1 cellular context compared by ENCODE assay signal in genomic region chr3:58524326-58524888, GRCh38.
TF ChIP-seq lines count a peak whose summit lies in the region.

No MANE protein-coding gene starts in this region.

TF ChIP-seq in H1, 55 proteins besides CTCF, POLR2A, EP300 and RAD21:
- TF ChIP-seq CHD1 (IDR thresholded peaks at IDR 0.05; ENCODE audit: low read depth, low read length) (no peak), YY1 (IDR thresholded peaks at IDR 0.05; ENCODE audit: low read depth, low read length) (no peak), RNF2 (IDR thresholded peaks at IDR 0.05; ENCODE audit: borderline replicate concordance, low read depth, low read length, missing control alignments, poor library complexity, severe bottlenecking) (no peak), JUND (IDR thresholded peaks at IDR 0.05; ENCODE audit: low read length) (no peak), KDM5A (IDR thresholded peaks at IDR 0.05; ENCODE audit: low read length) (no peak), TCF12 (IDR thresholded peaks at IDR 0.05; ENCODE audit: low read depth, low read length) (no peak), SIN3A (conservative IDR thresholded peaks at IDR 0.05 in 1 of 2, IDR thresholded peaks at IDR 0.05 in 1 of 2; ENCODE audit: low read depth in 1 of 2, low read length in 2 of 2) (no peak), BACH1 (IDR thresholded peaks at IDR 0.05; ENCODE audit: low read length) (no peak), SUZ12 (IDR thresholded peaks at IDR 0.05; ENCODE audit: low read length) (no peak), KDM1A (IDR thresholded peaks at IDR 0.05; ENCODE audit: borderline replicate concordance, low read length) (no peak), NANOG (IDR thresholded peaks at IDR 0.05; ENCODE audit: insufficient read depth, low read depth, low read length, poor library complexity, severe bottlenecking) (no peak), CEBPB (IDR thresholded peaks at IDR 0.05; ENCODE audit: low read depth, low read length) (no peak), TEAD4 (IDR thresholded peaks at IDR 0.05; ENCODE audit: low read depth, low read length) (no peak), CTBP2 (IDR thresholded peaks at IDR 0.05; ENCODE audit: borderline replicate concordance, insufficient read depth, insufficient read length, low read length) (no peak)
- TF ChIP-seq, protein P1, sequence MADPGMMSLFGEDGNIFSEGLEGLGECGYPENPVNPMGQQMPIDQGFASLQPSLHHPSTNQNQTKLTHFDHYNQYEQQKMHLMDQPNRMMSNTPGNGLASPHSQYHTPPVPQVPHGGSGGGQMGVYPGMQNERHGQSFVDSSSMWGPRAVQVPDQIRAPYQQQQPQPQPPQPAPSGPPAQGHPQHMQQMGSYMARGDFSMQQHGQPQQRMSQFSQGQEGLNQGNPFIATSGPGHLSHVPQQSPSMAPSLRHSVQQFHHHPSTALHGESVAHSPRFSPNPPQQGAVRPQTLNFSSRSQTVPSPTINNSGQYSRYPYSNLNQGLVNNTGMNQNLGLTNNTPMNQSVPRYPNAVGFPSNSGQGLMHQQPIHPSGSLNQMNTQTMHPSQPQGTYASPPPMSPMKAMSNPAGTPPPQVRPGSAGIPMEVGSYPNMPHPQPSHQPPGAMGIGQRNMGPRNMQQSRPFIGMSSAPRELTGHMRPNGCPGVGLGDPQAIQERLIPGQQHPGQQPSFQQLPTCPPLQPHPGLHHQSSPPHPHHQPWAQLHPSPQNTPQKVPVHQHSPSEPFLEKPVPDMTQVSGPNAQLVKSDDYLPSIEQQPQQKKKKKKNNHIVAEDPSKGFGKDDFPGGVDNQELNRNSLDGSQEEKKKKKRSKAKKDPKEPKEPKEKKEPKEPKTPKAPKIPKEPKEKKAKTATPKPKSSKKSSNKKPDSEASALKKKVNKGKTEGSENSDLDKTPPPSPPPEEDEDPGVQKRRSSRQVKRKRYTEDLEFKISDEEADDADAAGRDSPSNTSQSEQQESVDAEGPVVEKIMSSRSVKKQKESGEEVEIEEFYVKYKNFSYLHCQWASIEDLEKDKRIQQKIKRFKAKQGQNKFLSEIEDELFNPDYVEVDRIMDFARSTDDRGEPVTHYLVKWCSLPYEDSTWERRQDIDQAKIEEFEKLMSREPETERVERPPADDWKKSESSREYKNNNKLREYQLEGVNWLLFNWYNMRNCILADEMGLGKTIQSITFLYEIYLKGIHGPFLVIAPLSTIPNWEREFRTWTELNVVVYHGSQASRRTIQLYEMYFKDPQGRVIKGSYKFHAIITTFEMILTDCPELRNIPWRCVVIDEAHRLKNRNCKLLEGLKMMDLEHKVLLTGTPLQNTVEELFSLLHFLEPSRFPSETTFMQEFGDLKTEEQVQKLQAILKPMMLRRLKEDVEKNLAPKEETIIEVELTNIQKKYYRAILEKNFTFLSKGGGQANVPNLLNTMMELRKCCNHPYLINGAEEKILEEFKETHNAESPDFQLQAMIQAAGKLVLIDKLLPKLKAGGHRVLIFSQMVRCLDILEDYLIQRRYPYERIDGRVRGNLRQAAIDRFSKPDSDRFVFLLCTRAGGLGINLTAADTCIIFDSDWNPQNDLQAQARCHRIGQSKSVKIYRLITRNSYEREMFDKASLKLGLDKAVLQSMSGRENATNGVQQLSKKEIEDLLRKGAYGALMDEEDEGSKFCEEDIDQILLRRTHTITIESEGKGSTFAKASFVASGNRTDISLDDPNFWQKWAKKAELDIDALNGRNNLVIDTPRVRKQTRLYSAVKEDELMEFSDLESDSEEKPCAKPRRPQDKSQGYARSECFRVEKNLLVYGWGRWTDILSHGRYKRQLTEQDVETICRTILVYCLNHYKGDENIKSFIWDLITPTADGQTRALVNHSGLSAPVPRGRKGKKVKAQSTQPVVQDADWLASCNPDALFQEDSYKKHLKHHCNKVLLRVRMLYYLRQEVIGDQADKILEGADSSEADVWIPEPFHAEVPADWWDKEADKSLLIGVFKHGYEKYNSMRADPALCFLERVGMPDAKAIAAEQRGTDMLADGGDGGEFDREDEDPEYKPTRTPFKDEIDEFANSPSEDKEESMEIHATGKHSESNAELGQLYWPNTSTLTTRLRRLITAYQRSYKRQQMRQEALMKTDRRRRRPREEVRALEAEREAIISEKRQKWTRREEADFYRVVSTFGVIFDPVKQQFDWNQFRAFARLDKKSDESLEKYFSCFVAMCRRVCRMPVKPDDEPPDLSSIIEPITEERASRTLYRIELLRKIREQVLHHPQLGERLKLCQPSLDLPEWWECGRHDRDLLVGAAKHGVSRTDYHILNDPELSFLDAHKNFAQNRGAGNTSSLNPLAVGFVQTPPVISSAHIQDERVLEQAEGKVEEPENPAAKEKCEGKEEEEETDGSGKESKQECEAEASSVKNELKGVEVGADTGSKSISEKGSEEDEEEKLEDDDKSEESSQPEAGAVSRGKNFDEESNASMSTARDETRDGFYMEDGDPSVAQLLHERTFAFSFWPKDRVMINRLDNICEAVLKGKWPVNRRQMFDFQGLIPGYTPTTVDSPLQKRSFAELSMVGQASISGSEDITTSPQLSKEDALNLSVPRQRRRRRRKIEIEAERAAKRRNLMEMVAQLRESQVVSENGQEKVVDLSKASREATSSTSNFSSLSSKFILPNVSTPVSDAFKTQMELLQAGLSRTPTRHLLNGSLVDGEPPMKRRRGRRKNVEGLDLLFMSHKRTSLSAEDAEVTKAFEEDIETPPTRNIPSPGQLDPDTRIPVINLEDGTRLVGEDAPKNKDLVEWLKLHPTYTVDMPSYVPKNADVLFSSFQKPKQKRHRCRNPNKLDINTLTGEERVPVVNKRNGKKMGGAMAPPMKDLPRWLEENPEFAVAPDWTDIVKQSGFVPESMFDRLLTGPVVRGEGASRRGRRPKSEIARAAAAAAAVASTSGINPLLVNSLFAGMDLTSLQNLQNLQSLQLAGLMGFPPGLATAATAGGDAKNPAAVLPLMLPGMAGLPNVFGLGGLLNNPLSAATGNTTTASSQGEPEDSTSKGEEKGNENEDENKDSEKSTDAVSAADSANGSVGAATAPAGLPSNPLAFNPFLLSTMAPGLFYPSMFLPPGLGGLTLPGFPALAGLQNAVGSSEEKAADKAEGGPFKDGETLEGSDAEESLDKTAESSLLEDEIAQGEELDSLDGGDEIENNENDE (IDR thresholded peaks at IDR 0.05; ENCODE audit: insufficient replicate concordance, low read length): no peak
